In the genomic region with DNA sequence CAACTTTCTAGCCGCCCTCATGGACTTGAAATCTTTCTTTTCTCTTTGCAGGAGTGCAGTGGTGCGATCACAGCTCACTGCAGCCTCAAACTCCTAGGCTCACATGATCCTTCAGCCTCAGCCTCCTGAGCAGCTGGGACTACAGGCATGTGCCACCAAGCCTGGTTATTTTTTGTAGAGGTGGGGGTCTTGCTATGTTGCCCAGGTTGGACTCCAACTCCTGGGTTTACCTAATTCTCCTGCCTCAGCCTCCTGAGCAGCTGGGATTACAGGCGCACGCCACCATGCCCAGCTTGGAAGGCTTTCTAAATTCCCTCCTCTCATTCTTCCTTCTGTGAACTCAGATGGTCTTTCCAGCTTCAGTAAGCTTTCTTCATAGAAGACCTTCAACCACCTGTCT, we compare ENCODE assay signal across 34 cellular contexts. TPM values are rescaled to one million over a fixed set of nuclear protein-coding genes. Genes with fewer than 3 reads are reported as not detected.
"Had no signal": no experiment of that assay in that cellular context is flagged by ENCODE, and none has a peak within 500 bp of the region (broad histone marks: within the 10 kb centered on the region; RNA-seq: fewer than 3 reads in every experiment).

No MANE protein-coding gene starts in this region.

- H3K9me3 Mint-ChIP-seq: effector memory CD8-positive, alpha-beta T cell; immature natural killer cell; memory B cell; naive B cell; natural killer cell treated with Interleukin-12 subunit alpha and Interleukin-12 subunit beta and Interleukin-15 and Interleukin-18, amount 100 ng/mL, for 72 hours; stimulated activated memory B cell treated with anti-CD40 and anti-IgM and Interleukin-4, amounts not matched to agents 10 μg/mL and 1 μg/mL and 100 μg/mL, for 72 hours; stimulated activated naive CD8-positive, alpha-beta T cell treated with anti-CD3 and anti-CD28 coated beads, Interleukin-15, Interleukin-2, amounts not matched to agents 100 ng/mL and 50 ng/mL, for 24 hours had no signal

- ATAC-seq: effector memory CD8-positive, alpha-beta T cell; heart right ventricle; natural killer cell treated with Interleukin-12 subunit alpha and Interleukin-12 subunit beta and Interleukin-15 and Interleukin-18, amount 100 ng/mL, for 72 hours; stimulated activated memory B cell treated with anti-CD40 and anti-IgM and Interleukin-4, amounts not matched to agents 10 μg/mL and 1 μg/mL and 100 μg/mL, for 72 hours had no signal

- H3K4me1 ChIP-seq: esophagus squamous epithelium, prostate gland, sigmoid colon, transverse colon, upper lobe of right lung, uterus had no signal

- H3K9me3 ChIP-seq: esophagus squamous epithelium, heart right ventricle, left ventricle myocardium inferior, prostate gland, right atrium auricular region, sigmoid colon, thoracic aorta, transverse colon, upper lobe of right lung, uterus had no signal

- H3K4me3 ChIP-seq: esophagus squamous epithelium, heart right ventricle, left ventricle myocardium inferior, lung, prostate gland, right atrium auricular region, sigmoid colon, thoracic aorta, transverse colon, upper lobe of right lung, uterus had no signal

- H3K27me3 Mint-ChIP-seq: effector memory CD8-positive, alpha-beta T cell; memory B cell; naive B cell; natural killer cell treated with Interleukin-12 subunit alpha and Interleukin-12 subunit beta and Interleukin-15 and Interleukin-18, amount 100 ng/mL, for 72 hours; stimulated activated memory B cell treated with anti-CD40 and anti-IgM and Interleukin-4, amounts not matched to agents 10 μg/mL and 1 μg/mL and 100 μg/mL, for 72 hours; stimulated activated naive CD8-positive, alpha-beta T cell treated with anti-CD3 and anti-CD28 coated beads, Interleukin-15, Interleukin-2, amounts not matched to agents 100 ng/mL and 50 ng/mL, for 24 hours had no signal

- DNase-seq: cortex of kidney; effector memory CD8-positive, alpha-beta T cell; erythroblast; esophagus squamous epithelium; foreskin melanocyte; glutamatergic neuron; heart right ventricle; hypothalamus; immature natural killer cell; islet precursor cell; kidney glomerular epithelial cell; left colon; left ventricle myocardium inferior; naive B cell; nucleus accumbens; sigmoid colon; stimulated activated CD4-positive, alpha-beta T cell treated with anti-CD3 and anti-CD28 coated beads, Interleukin-2, amount 100 ng/mL, for 24 hours; stimulated activated CD4-positive, alpha-beta T cell treated with anti-CD3 and anti-CD28 coated beads, Interleukin-4, amount 100 ng/mL, for 24 hours; transverse colon; upper lobe of right lung; uterus had no signal

- H3K4me3 Mint-ChIP-seq: effector memory CD8-positive, alpha-beta T cell; immature natural killer cell; memory B cell; natural killer cell treated with Interleukin-12 subunit alpha and Interleukin-12 subunit beta and Interleukin-15 and Interleukin-18, amount 100 ng/mL, for 72 hours; stimulated activated memory B cell treated with anti-CD40 and anti-IgM and Interleukin-4, amounts not matched to agents 10 μg/mL and 1 μg/mL and 100 μg/mL, for 72 hours; stimulated activated naive CD8-positive, alpha-beta T cell treated with anti-CD3 and anti-CD28 coated beads, Interleukin-15, Interleukin-2, amounts not matched to agents 100 ng/mL and 50 ng/mL, for 24 hours had no signal

- H3K27ac ChIP-seq: esophagus squamous epithelium, heart right ventricle, left ventricle myocardium inferior, prostate gland, right atrium auricular region, sigmoid colon, thoracic aorta, transverse colon, upper lobe of right lung, uterus had no signal

- H3K36me3 ChIP-seq: prostate gland, uterus had no signal

- H3K4me1 Mint-ChIP-seq: immature natural killer cell; memory B cell; stimulated activated memory B cell treated with anti-CD40 and anti-IgM and Interleukin-4, amounts not matched to agents 10 μg/mL and 1 μg/mL and 100 μg/mL, for 72 hours had no signal

- H3K27me3 ChIP-seq: esophagus squamous epithelium, heart right ventricle, right atrium auricular region, sigmoid colon, transverse colon, upper lobe of right lung, uterus had no signal

- FAIRE-seq: endometrium had no signal

- H3K27ac Mint-ChIP-seq: effector memory CD8-positive, alpha-beta T cell; memory B cell; natural killer cell treated with Interleukin-12 subunit alpha and Interleukin-12 subunit beta and Interleukin-15 and Interleukin-18, amount 100 ng/mL, for 72 hours; stimulated activated memory B cell treated with anti-CD40 and anti-IgM and Interleukin-4, amounts not matched to agents 10 μg/mL and 1 μg/mL and 100 μg/mL, for 72 hours; stimulated activated naive CD8-positive, alpha-beta T cell treated with anti-CD3 and anti-CD28 coated beads, Interleukin-15, Interleukin-2, amounts not matched to agents 100 ng/mL and 50 ng/mL, for 24 hours had no signal

RNA-seq across cellular contexts. Expression of a gene that starts 4.7 kb away (rescaled TPM):
- total RNA-seq: dermis microvascular lymphatic vessel endothelial cell; esophagus squamous epithelium; left colon; natural killer cell treated with Interleukin-12 subunit alpha and Interleukin-12 subunit beta and Interleukin-15 and Interleukin-18, amount 100 ng/mL, for 72 hours; osteocyte; thoracic aorta had no signal

RNA-seq across cellular contexts. Expression of a gene that starts 12.4 kb away (rescaled TPM):
- total RNA-seq: dermis microvascular lymphatic vessel endothelial cell; esophagus squamous epithelium; left colon; left ventricle myocardium inferior; mononuclear cell; natural killer cell treated with Interleukin-12 subunit alpha and Interleukin-12 subunit beta and Interleukin-15 and Interleukin-18, amount 100 ng/mL, for 72 hours; osteocyte; prostate gland; right atrium auricular region; sigmoid colon; skeletal muscle tissue; thoracic aorta; upper lobe of right lung had no signal
- polyA plus RNA-seq: immature natural killer cell had no signal

RNA-seq across cellular contexts. Expression of a gene that starts 19.0 kb away (rescaled TPM):
- total RNA-seq: dermis microvascular lymphatic vessel endothelial cell; esophagus squamous epithelium; left colon; left ventricle myocardium inferior; lung; mononuclear cell; natural killer cell treated with Interleukin-12 subunit alpha and Interleukin-12 subunit beta and Interleukin-15 and Interleukin-18, amount 100 ng/mL, for 72 hours; osteocyte; prostate gland; right atrium auricular region; sigmoid colon; transverse colon; upper lobe of right lung; uterus had no signal
- polyA plus RNA-seq: immature natural killer cell had no signal

RNA-seq across cellular contexts. Expression of a gene that starts 50.4 kb away (rescaled TPM):
- total RNA-seq: dermis microvascular lymphatic vessel endothelial cell; esophagus squamous epithelium; heart right ventricle; left colon; left ventricle myocardium inferior; mononuclear cell; natural killer cell treated with Interleukin-12 subunit alpha and Interleukin-12 subunit beta and Interleukin-15 and Interleukin-18, amount 100 ng/mL, for 72 hours; osteocyte; right atrium auricular region; sigmoid colon; skeletal muscle tissue; thoracic aorta; transverse colon; upper lobe of right lung; uterus had no signal
- polyA plus RNA-seq: heart right ventricle, immature natural killer cell, sigmoid colon had no signal
